Comparison of ENCODE assay signal across 8 cellular contexts in genomic region chr10:26430641-26431163, GRCh38. TPM values are rescaled to one million over a fixed set of nuclear protein-coding genes. Genes with fewer than 3 reads are reported as not detected.
A peak's percentile ranks its signal among the peaks of the same experiment; 100 is the strongest.
DNase-seq lines count a peak whose midpoint lies in the region; ATAC-seq and TF ChIP-seq lines count a peak whose summit lies in the region.

No MANE protein-coding gene starts in this region.

- CTCF ChIA-PET in OCI-LY7 (lab: Charles Lee; ENCODE audit: unreplicated experiment): no interaction called here

- H3K4me3 Mint-ChIP-seq in activated T-cell treated with anti-CD3 and anti-CD28 coated beads, Interleukin-2, amount 50 U/mL, for 4 hours: peak overlapping the region; percentile 63
- H3K4me3 Mint-ChIP-seq in type B pancreatic cell: no peak overlapping the region

- no peak overlapping the region for H3K27ac Mint-ChIP-seq in type B pancreatic cell

- H2AK5ac ChIP-seq in trophoblast cell (ENCODE audit: low read length): no peak overlapping the region

- no peaks in the 10 kb centered on the region for H3K9me2 ChIP-seq in OCI-LY7 (ENCODE audit: insufficient read depth, low read length)

- no peaks in the 10 kb centered on the region for H3K79me1 ChIP-seq in trophoblast cell (ENCODE audit: low read length)

- H3K9ac ChIP-seq in trophoblast cell (ENCODE audit: low read length): no peak overlapping the region

- no peak overlapping the region for H3K14ac ChIP-seq in trophoblast cell (ENCODE audit: low read length)

- H2BK5ac ChIP-seq in trophoblast cell (ENCODE audit: low read depth, low read length, poor library complexity): no peak overlapping the region

- no peak for TF ChIP-seq CTCF in OCI-LY7 (conservative IDR thresholded peaks at IDR 0.05; ENCODE audit: low read length)
- no peak for TF ChIP-seq CTCF in type B pancreatic cell (conservative IDR thresholded peaks at IDR 0.05)

- no peaks in the 10 kb centered on the region for H3K36me3 Mint-ChIP-seq in activated T-cell treated with anti-CD3 and anti-CD28 coated beads, Interleukin-2, amount 50 U/mL, for 4 hours (ENCODE audit: insufficient read depth)
- H3K36me3 Mint-ChIP-seq in type B pancreatic cell: no peaks in the 10 kb centered on the region

- H3K4me1 ChIP-seq in OCI-LY7 (ENCODE audit: insufficient read depth, low read length, poor library complexity, severe bottlenecking) (peaks cover 19% of the 10 kb centered on the region), trophoblast cell (ENCODE audit: control insufficient read depth in 1 of 2, insufficient read depth in 2 of 2, low read length in 2 of 2) (peaks cover 0 to 6% of the 10 kb centered on the region in 2 experiments)

- no TSS peak for BruUV-seq in OCI-LY7 (replicated peaks; lab: Mats Ljungman, UMichigan)

- H3K79me2 ChIP-seq in OCI-LY7 (ENCODE audit: insufficient read depth, low read depth, low read length): peaks cover under 1% of the 10 kb centered on the region; the same call in 1 of the 2 replicates
- no peaks in the 10 kb centered on the region for H3K79me2 ChIP-seq in trophoblast cell (ENCODE audit: control insufficient read depth, insufficient read depth, low read length, poor library complexity)

- no peak overlapping the region for H4K12ac ChIP-seq in trophoblast cell (ENCODE audit: low read depth, low read length)

- intact Hi-C loops in OCI-LY7 (cut with micrococcal nuclease; ENCODE audit: unreplicated experiment): no loop called here

- H3K4me3 ChIP-seq in OCI-LY7 (ENCODE audit: low read depth, low read length, poor library complexity, severe bottlenecking): no peak overlapping the region
- no peak overlapping the region for H3K4me3 ChIP-seq in trophoblast cell (ENCODE audit: low read depth, low read length)

- no peak overlapping the region for H4K91ac ChIP-seq in trophoblast cell (ENCODE audit: low read depth, low read length)

- POLR2A ChIA-PET in OCI-LY7 (lab: Charles Lee): interaction anchor here (0.7 to 2.0 kb wide), 9 partner anchors 10 to 56 kb away, joined by 3 to 15 read pairs (median 7); no protein-coding TSS in a partner anchor

- H3K4me1 Mint-ChIP-seq in activated T-cell treated with anti-CD3 and anti-CD28 coated beads, Interleukin-2, amount 50 U/mL, for 4 hours (ENCODE audit: low read depth): peaks cover 22% of the 10 kb centered on the region
- no peaks in the 10 kb centered on the region for H3K4me1 Mint-ChIP-seq in type B pancreatic cell (ENCODE audit: unreplicated experiment)

- no CpG with 5 or more reads among the region's 4 CpGs for WGBS in trophoblast cell (ENCODE audit: extremely low coverage, insufficient coverage, insufficient read length)

- peak overlapping the region; percentile 87 for H2AFZ ChIP-seq in OCI-LY7 (ENCODE audit: low read length)
- H2AFZ ChIP-seq in trophoblast cell (ENCODE audit: insufficient read depth, low read length, poor library complexity): no peak overlapping the region

- H3K36me3 ChIP-seq in OCI-LY7 (ENCODE audit: insufficient read depth, low read length) (no peaks in the 10 kb centered on the region), trophoblast cell (ENCODE audit: control insufficient read depth in 1 of 2, insufficient read depth in 2 of 2, low read length in 2 of 2) (no peaks in the 10 kb centered on the region)

- no peaks in the 10 kb centered on the region for H3K9me3 Mint-ChIP-seq in activated T-cell treated with anti-CD3 and anti-CD28 coated beads, Interleukin-2, amount 50 U/mL, for 4 hours
- H3K9me3 Mint-ChIP-seq in type B pancreatic cell: no peaks in the 10 kb centered on the region

- H3K4me2 ChIP-seq in OCI-LY7 (ENCODE audit: low read length): peak overlapping the region; percentile 32; the same call in 1 of the 2 replicates
- no peak overlapping the region for H3K4me2 ChIP-seq in trophoblast cell (ENCODE audit: low read length)

- H2BK12ac ChIP-seq in trophoblast cell (ENCODE audit: low read length): no peak overlapping the region

- no peak overlapping the region for H2BK120ac ChIP-seq in trophoblast cell (ENCODE audit: insufficient read depth, low read length, poor library complexity)

- H3K9me3 ChIP-seq in OCI-LY7 (ENCODE audit: low read length) (no peaks in the 10 kb centered on the region), trophoblast cell (ENCODE audit: insufficient read depth, low read depth, low read length) (no peaks in the 10 kb centered on the region)

- no peak overlapping the region for H3K23ac ChIP-seq in trophoblast cell (ENCODE audit: low read length)

- H4K20me1 ChIP-seq in OCI-LY7 (ENCODE audit: insufficient read depth, low read length): no peaks in the 10 kb centered on the region

- H3K18ac ChIP-seq in trophoblast cell (ENCODE audit: low read length): no peak overlapping the region

- no peaks in the 10 kb centered on the region for H3K27me3 ChIP-seq in trophoblast cell (ENCODE audit: insufficient read depth, low read length)

- no peak overlapping the region for H3K4ac ChIP-seq in trophoblast cell (ENCODE audit: low read depth, low read length)

- H4K8ac ChIP-seq in trophoblast cell (ENCODE audit: low read depth, low read length): no peak overlapping the region

- H3K27me3 Mint-ChIP-seq in activated T-cell treated with anti-CD3 and anti-CD28 coated beads, Interleukin-2, amount 50 U/mL, for 4 hours (ENCODE audit: low read depth): no peaks in the 10 kb centered on the region
- no peaks in the 10 kb centered on the region for H3K27me3 Mint-ChIP-seq in type B pancreatic cell

- H3K27ac ChIP-seq in OCI-LY7 (ENCODE audit: low read depth, low read length, poor library complexity, severe bottlenecking): no peak overlapping the region
- no peak overlapping the region for H3K27ac ChIP-seq in trophoblast cell (ENCODE audit: low read depth, low read length)

- peak; percentile 96 to 97 for ATAC-seq in activated T-cell treated with anti-CD3 and anti-CD28 coated beads, Interleukin-2, amount 50 U/mL, for 4 hours
- ATAC-seq in HG02840 (IDR thresholded peaks at IDR 0.05; ENCODE audit: low FRiP score, unreplicated experiment): peak; percentile 89

- no peak for DNase-seq in activated T-cell treated with anti-CD3 and anti-CD28 coated beads, Interleukin-2, amount 50 U/mL, for 4 hours
- DNase-seq in activated T-cell treated with anti-CD3 and anti-CD28 coated beads for 4 hours (no peak), OCI-LY7 (ENCODE audit: low spot score) (peak; percentile 68), trophoblast cell (peak; percentile 33 to 78), NCI-H82 treated with DMSO at 0.1 percent for 48 hours (lab: John Stamatoyannopoulos, UW; ENCODE audit: unreplicated experiment) (no peak), type B pancreatic cell (ENCODE audit: extremely low spot score, unreplicated experiment) (no peak)
- DNase-seq in effector CD4-positive, alpha-beta T cell: no peak

RNA-seq across cellular contexts. Expression of gene APBB1IP, which starts 7.4 kb away (rescaled TPM):
- total RNA-seq in activated T-cell treated with anti-CD3 and anti-CD28 coated beads, Interleukin-2, amount 50 U/mL, for 4 hours: 10 to 100 TPM; 40.6 to 44.8 (median 41.8) TPM
- total RNA-seq in OCI-LY7 (2014; rRNA removed; shearing (Covaris generic)): 58.1 and 65.8 TPM in 2 replicates
- total RNA-seq in OCI-LY7 (2022) (167 and 196 TPM in 2 replicates), type B pancreatic cell (ENCODE audit: low replicate concordance) (0.12 and 0.48 TPM in 2 replicates)
- polyA plus RNA-seq in trophoblast cell (2013): 6.7 and 6.8 TPM in 2 replicates

Comparison
In these comparisons a context has a peak if more than half of its experiments do, and no peak if none do; other contexts are left out.
1. DNase-seq: peak in OCI-LY7 (single experiment) and trophoblast cell (2 of 2); none in activated T-cell treated with anti-CD3 and anti-CD28 coated beads, Interleukin-2, amount 50 U/mL, for 4 hours (single experiment), activated T-cell treated with anti-CD3 and anti-CD28 coated beads for 4 hours (single experiment), NCI-H82 treated with DMSO at 0.1 percent for 48 hours (single experiment), type B pancreatic cell (single experiment) and effector CD4-positive, alpha-beta T cell (single experiment).
2. RNA of gene APBB1IP, which starts 7.4 kb away (total RNA-seq): 58.1 to 196 TPM in OCI-LY7 and 40.6 to 44.8 TPM in activated T-cell treated with anti-CD3 and anti-CD28 coated beads, Interleukin-2, amount 50 U/mL, for 4 hours; 0.12 to 0.48 TPM in type B pancreatic cell; every median in the first group is over 10 times any median in the second.